ENCODE assay signal across 20 cellular contexts in the genomic region with DNA sequence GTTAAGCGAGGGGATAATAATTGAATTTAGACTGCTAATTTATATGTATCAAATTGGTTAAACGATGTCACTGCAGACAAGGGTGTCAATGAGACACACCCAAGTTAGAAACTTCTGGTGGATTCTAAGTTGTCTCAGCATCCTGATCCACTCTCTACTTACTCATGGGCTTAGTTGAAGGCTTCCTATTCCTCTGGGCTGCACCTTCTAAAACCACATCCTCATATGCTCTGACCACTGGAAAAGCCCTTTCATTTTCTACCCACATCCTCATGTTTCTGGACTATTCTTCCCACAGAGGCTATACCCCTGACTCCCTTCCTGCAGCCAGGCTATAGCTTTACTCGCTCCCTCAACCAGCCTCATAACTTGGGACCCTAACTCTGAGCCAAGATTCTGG.
"Had no signal": no experiment of that assay in that cellular context is flagged by ENCODE, and none has a peak within 500 bp of the region (broad histone marks: within the 10 kb centered on the region; RNA-seq: fewer than 3 reads in every experiment).

No MANE protein-coding gene starts in this region.

- H3K36me3 Mint-ChIP-seq: mesothelial cell of epicardium; stimulated activated naive B cell treated with anti-CD40 and anti-IgM and Interleukin-4, amounts not matched to agents 10 μg/mL and 1 μg/mL and 100 μg/mL, for 72 hours had no signal

- H3K9me3 Mint-ChIP-seq: central memory CD8-positive, alpha-beta T cell; endodermal cell; mesothelial cell of epicardium had no signal

- H3K4me1 ChIP-seq: colonic mucosa, foreskin keratinocyte, spleen, tibial nerve had no signal

- DNase-seq: activated CD4-positive, alpha-beta T cell treated with anti-CD3 and anti-CD28 coated beads for 1 hour; activated naive CD4-positive, alpha-beta T cell; aorta; colonic mucosa; endodermal cell; foreskin keratinocyte; glutamatergic neuron; hippocampal formation; islet precursor cell; occipital lobe; posterior cingulate gyrus; retina; spleen; stimulated activated CD4-positive, alpha-beta T cell treated with anti-CD3 and anti-CD28 coated beads, Interleukin-4, amount 100 ng/mL, for 4 hours; stimulated activated naive B cell treated with anti-CD40 and anti-IgM and Interleukin-4, amounts not matched to agents 10 μg/mL and 1 μg/mL and 100 μg/mL, for 72 hours had no signal

- H3K4me3 Mint-ChIP-seq: central memory CD8-positive, alpha-beta T cell; endodermal cell; mesothelial cell of epicardium; stimulated activated naive B cell treated with anti-CD40 and anti-IgM and Interleukin-4, amounts not matched to agents 10 μg/mL and 1 μg/mL and 100 μg/mL, for 72 hours had no signal

- H3K4me3 ChIP-seq: colonic mucosa, lung, spleen, tibial nerve had no signal

- H3K27me3 ChIP-seq: colonic mucosa, tibial nerve had no signal

- H3K27ac Mint-ChIP-seq: endodermal cell; mesothelial cell of epicardium; stimulated activated naive B cell treated with anti-CD40 and anti-IgM and Interleukin-4, amounts not matched to agents 10 μg/mL and 1 μg/mL and 100 μg/mL, for 72 hours had no signal

- H3K27ac ChIP-seq: colonic mucosa, epithelial cell of prostate, foreskin keratinocyte, spleen, tibial nerve had no signal

- H3K9me3 ChIP-seq: colonic mucosa, spleen, tibial nerve had no signal

- H3K36me3 ChIP-seq: colonic mucosa, spleen, tibial nerve had no signal
